ENCODE assay signal across 29 cellular contexts in the genomic region with DNA sequence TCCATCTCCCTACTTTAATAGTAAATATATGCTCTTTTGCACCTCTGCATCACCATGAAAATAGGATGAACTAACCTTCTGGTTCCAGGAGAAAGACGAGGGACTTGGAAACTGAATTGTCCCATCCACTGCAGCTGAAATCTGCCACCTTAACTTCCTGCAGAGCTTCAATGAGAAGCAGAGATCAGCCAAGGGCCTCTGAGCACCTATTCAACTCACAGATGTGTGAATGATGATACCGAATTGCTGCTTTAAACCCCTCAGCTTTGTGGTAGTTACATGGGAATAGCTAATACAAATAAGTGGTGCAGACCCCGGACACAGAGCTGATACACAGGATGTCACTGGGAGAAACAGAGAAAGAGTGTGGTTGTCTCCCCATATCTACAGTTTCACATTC.
"Had no signal": no experiment of that assay in that cellular context is flagged by ENCODE, and none has a peak within 500 bp of the region (broad histone marks: within the 10 kb centered on the region; RNA-seq: fewer than 3 reads in every experiment).

No MANE protein-coding gene starts in this region.

- H3K4me1 ChIP-seq: Peyer's patch, SJSA1 had no signal

- H3K27ac Mint-ChIP-seq: T-cell had no signal

- H3K4me3 ChIP-seq: MG63, PC-9, Peyer's patch, SJSA1, SK-N-MC had no signal

- H3K27ac ChIP-seq: PC-9, Peyer's patch, SJSA1, SK-N-MC had no signal

- H3K4me3 Mint-ChIP-seq: T-cell had no signal

- H2AFZ ChIP-seq: PC-9 had no signal

- H3K27me3 ChIP-seq: MG63, Peyer's patch, SJSA1 had no signal

- H3K36me3 ChIP-seq: MG63, Peyer's patch, SJSA1 had no signal

- H3K4me2 ChIP-seq: PC-9 had no signal

- H3K27me3 Mint-ChIP-seq: T-cell had no signal

- DNase-seq: IMR-90; Karpas-422; KG1; MG63; NCI-H1092; NCI-H1105 treated with DMSO at 0.1 percent for 48 hours; NCI-H1417 treated with DMSO at 0.1 percent for 48 hours; NCI-H146; NCI-H1694 treated with DMSO at 0.1 percent for 48 hours; NCI-H1930; NCI-H2081; NCI-H2107; NCI-H226; NCI-H446; NCI-H510A; NCI-H524 treated with DMSO at 0.1 percent for 48 hours; NCI-H69; NCI-H774; NK-92 treated with Interleukin-12 subunit alpha and Interleukin-12 subunit beta, amount 100 ng/mL, for 24 hours; PC-9; Peyer's patch; Right ventricle myocardium superior; RPMI8226; SIG-M5; SW 1271; T-cell had no signal

- H3K36me3 Mint-ChIP-seq: T-cell had no signal

- ATAC-seq: HepG2, T-cell had no signal

- H3K4me1 Mint-ChIP-seq: T-cell had no signal

- H3K9me3 ChIP-seq: MG63, Peyer's patch, SJSA1 had no signal
